ENCODE assay signal across 3 cellular contexts in the genomic region with DNA sequence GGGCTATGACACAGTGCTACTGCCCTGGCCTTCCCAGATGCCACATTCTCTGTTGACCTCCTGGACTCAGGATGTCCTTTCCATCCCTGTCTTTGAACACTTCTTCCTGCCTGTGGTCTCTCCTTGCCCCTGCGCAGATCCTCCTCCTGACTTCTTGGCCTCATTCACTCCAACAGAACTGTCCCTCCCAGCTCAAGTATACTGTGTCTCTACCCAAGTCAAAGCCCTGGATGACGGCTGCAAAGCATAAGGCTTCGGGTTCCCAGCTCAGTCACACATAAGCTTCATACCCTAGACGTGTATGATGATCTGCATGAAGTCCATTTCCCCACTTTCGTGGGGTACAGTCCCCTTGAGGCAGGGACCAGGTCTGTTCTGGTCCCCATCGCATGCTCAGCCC.
"Had no signal": no experiment of that assay in that cellular context is flagged by ENCODE, and none has a peak within 500 bp of the region (broad histone marks: within the 10 kb centered on the region; RNA-seq: fewer than 3 reads in every experiment).

No MANE protein-coding gene starts in this region.

- H3K4me3 ChIP-seq: GM12878 had no signal

- DNase-seq: GDM1, GF-D8 had no signal

- ATAC-seq: GM12878 had no signal
